ENCODE assay signal across 14 cellular contexts in genomic region chr6:100948381-100949133, GRCh38.
A peak's percentile ranks its signal among the peaks of the same experiment; 100 is the strongest.
DNase-seq lines count a peak whose midpoint lies in the region; ATAC-seq, FAIRE-seq and TF ChIP-seq lines count a peak whose summit lies in the region.
"Had no signal": no experiment of that assay in that cellular context is flagged by ENCODE, and none has a peak within 500 bp of the region (broad histone marks: within the 10 kb centered on the region; RNA-seq: fewer than 3 reads in every experiment).

No MANE protein-coding gene starts in this region.

- DNase-seq in Caki2 (ENCODE audit: low read depth), result peak; percentile 3
- DNase-seq in LHCN-M2 (ENCODE audit: low read depth), result peak; percentile 74
- DNase-seq in astrocyte (ENCODE audit: low read depth), result no peak
- no peak for DNase-seq in left lobe of liver (ENCODE audit: low spot score)
- no peak for DNase-seq in activated CD4-positive, alpha-beta T cell treated with anti-CD3 and anti-CD28 coated beads for 4 hours
- no peak for DNase-seq in ACHN
- DNase-seq in heart left ventricle, result no peak
- DNase-seq: activated CD8-positive, alpha-beta T cell treated with anti-CD3 and anti-CD28 coated beads, Interleukin-2, amount 10 ng/mL, durations not matched to agents 7 days and 5 days; activated gamma-delta T cell; NCI-H2081; NCI-H82; Right ventricle myocardium superior had no signal

- H3K27me3 ChIP-seq in astrocyte (ENCODE audit: insufficient read depth, low read length) (no peaks in the 10 kb centered on the region), heart left ventricle (no peaks in the 10 kb centered on the region)

- 35 to 46% (median 38%) methylated on average over 3 of the region's 3 CpGs for WGBS in heart left ventricle, 4 donors

- H3K4me2 ChIP-seq in astrocyte (ENCODE audit: low read length), result no peak overlapping the region

- TF ChIP-seq POLR2A in heart left ventricle (IDR thresholded peaks at IDR 0.05), result no peak

- ATAC-seq in left lobe of liver (peak; percentile 67), HG02884 (IDR thresholded peaks at IDR 0.05; ENCODE audit: unreplicated experiment) (no peak), heart left ventricle (no peak)
- ATAC-seq: activated CD8-positive, alpha-beta T cell treated with anti-CD3 and anti-CD28 coated beads, Interleukin-2, amount 10 ng/mL, durations not matched to agents 7 days and 5 days had no signal

- H3K36me3 ChIP-seq in astrocyte (ENCODE audit: insufficient read depth, low read length), result no peaks in the 10 kb centered on the region
- H3K36me3 ChIP-seq in heart left ventricle, result no peaks in the 10 kb centered on the region
- H3K36me3 ChIP-seq: HAP-1 had no signal

- H3K4me3 ChIP-seq in astrocyte (ENCODE audit: insufficient read depth, low read depth, low read length) (no peak overlapping the region), heart left ventricle (no peak overlapping the region)
- H3K4me3 ChIP-seq: HAP-1 had no signal

- H3K36me3 Mint-ChIP-seq in astrocyte (ENCODE audit: low read depth, unreplicated experiment), result no peaks in the 10 kb centered on the region

- no peaks in the 10 kb centered on the region for H3K4me1 ChIP-seq in astrocyte (ENCODE audit: insufficient read depth, low read length)
- H3K4me1 ChIP-seq in heart left ventricle, result no peaks in the 10 kb centered on the region

- intact Hi-C loops in heart left ventricle (cut with DNase I), result no loop called here

- in situ Hi-C loops in Caki2 (cut with HindIII; ENCODE audit: low pct_unique_long_range_greater_than_20kb, low sequenced_read_pairs) (no loop called here), ACHN (cut with HindIII; ENCODE audit: low pct_ligation_motif_present, low pct_unique_long_range_greater_than_20kb, low sequenced_read_pairs) (no loop called here)

- no peak overlapping the region for H3K9ac ChIP-seq in astrocyte (ENCODE audit: low read length)

- H4K20me1 ChIP-seq in astrocyte (ENCODE audit: insufficient read depth, low read length), result no peaks in the 10 kb centered on the region

- H3K27me3 Mint-ChIP-seq in astrocyte (ENCODE audit: low read depth, unreplicated experiment), result no peaks in the 10 kb centered on the region

- peak overlapping the region; percentile 42 for H3K27ac Mint-ChIP-seq in astrocyte (ENCODE audit: unreplicated experiment)
- H3K27ac Mint-ChIP-seq: activated CD8-positive, alpha-beta T cell treated with anti-CD3 and anti-CD28 coated beads, Interleukin-2, amount 10 ng/mL, durations not matched to agents 7 days and 5 days had no signal

- no peaks in the 10 kb centered on the region for H3K79me2 ChIP-seq in astrocyte (ENCODE audit: insufficient read depth, low read length)

- no peak for TF ChIP-seq CTCF in astrocyte (IDR thresholded peaks at IDR 0.05; ENCODE audit: insufficient read depth, low read depth, low read length)
- TF ChIP-seq CTCF in heart left ventricle (IDR thresholded peaks at IDR 0.05), result no peak

- H3K4me1 Mint-ChIP-seq in astrocyte (ENCODE audit: low read depth, unreplicated experiment), result no peaks in the 10 kb centered on the region

- no peak overlapping the region for H3K4me3 Mint-ChIP-seq in astrocyte (ENCODE audit: unreplicated experiment)
- H3K4me3 Mint-ChIP-seq: activated CD8-positive, alpha-beta T cell treated with anti-CD3 and anti-CD28 coated beads, Interleukin-2, amount 10 ng/mL, durations not matched to agents 7 days and 5 days had no signal

- H2AFZ ChIP-seq in astrocyte (ENCODE audit: low read depth, low read length), result no peak overlapping the region

- no peaks in the 10 kb centered on the region for H3K9me3 Mint-ChIP-seq in astrocyte (ENCODE audit: unreplicated experiment)

- H3K27ac ChIP-seq in astrocyte (ENCODE audit: low read depth, low read length), result no peak overlapping the region
- H3K27ac ChIP-seq in heart left ventricle, result no peak overlapping the region

- H3K9me3 ChIP-seq in astrocyte (ENCODE audit: insufficient read depth, low read depth, low read length) (no peaks in the 10 kb centered on the region), heart left ventricle (peaks cover 0 to 14% (median 0%) of the 10 kb centered on the region in 12 donors)

- FAIRE-seq in astrocyte (lab: Jason Lieb, UNC), result no peak

Comparison
In these comparisons a context has a peak if more than half of its experiments do, and no peak if none do; other contexts are left out.
1. DNase-seq: peak in Caki2 (single experiment) and LHCN-M2 (single experiment); none in astrocyte (single experiment), left lobe of liver (single experiment), activated CD4-positive, alpha-beta T cell treated with anti-CD3 and anti-CD28 coated beads for 4 hours (0 of 2), ACHN (single experiment) and heart left ventricle (0 of 5).